In the genomic region with DNA sequence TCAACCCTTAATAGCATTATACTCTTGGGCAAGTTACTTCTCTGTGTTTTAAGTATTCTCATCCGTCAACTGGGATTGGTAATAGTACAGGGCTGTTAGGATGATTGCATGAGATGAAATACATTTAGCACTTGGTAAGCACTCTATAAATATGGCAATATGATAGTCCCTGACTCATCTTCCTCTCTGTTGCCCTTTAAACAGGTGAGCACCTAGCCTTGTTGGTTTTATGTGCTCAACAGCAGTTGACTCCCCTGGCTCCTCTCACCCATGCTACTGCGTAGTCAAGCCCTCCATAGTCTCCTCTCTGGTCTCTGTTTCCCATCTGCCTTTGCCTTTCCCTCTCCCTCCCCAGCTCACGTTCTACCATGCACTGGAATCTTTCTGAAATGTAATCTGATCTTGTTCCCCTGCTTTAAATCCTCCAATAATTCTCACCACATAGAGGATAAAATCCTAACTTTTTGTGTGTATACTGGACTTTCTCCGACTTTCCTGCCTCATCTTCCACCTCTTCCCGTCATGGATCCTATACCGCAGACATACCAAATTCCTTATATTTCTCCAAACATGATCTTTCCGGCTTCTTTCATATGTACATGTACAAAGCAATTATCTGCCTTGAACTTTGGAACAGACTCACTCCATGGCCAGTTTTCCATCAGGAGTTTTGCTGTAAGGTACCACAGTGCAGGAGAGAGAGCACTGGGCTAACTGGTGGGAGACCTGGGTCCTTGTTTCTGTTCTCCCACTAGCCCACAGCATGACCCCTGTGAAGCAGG, we compare ENCODE assay signal across 27 cellular contexts. TPM values are rescaled to one million over a fixed set of nuclear protein-coding genes. Genes with fewer than 3 reads are reported as not detected.
"Had no signal": no experiment of that assay in that cellular context is flagged by ENCODE, and none has a peak within 500 bp of the region (broad histone marks: within the 10 kb centered on the region; RNA-seq: fewer than 3 reads in every experiment).

No MANE protein-coding gene starts in this region.

- H3K9me3 ChIP-seq: colonic mucosa, neutrophil, pancreas, sigmoid colon, transverse colon, vagina had no signal

- H3K27me3 ChIP-seq: colonic mucosa, foreskin keratinocyte, neutrophil, pancreas, sigmoid colon, transverse colon, vagina had no signal

- H3K36me3 Mint-ChIP-seq: natural killer cell had no signal

- H3K4me3 ChIP-seq: colonic mucosa, pancreas, sigmoid colon, transverse colon, vagina had no signal

- H3K4me1 Mint-ChIP-seq: brain had no signal

- H3K27ac Mint-ChIP-seq: natural killer cell had no signal

- DNase-seq: activated CD4-positive, alpha-beta T cell treated with anti-CD3 and anti-CD28 coated beads, Interleukin-2, amount 50 U/mL, for 4 hours; activated gamma-delta T cell; activated T-cell treated with anti-CD3 and anti-CD28 coated beads, Interleukin-2, amount 50 U/mL, for 1 hour; anterior cingulate cortex; central memory CD4-positive, alpha-beta T cell; colonic mucosa; foreskin keratinocyte; glutamatergic neuron; hippocampal formation; left cardiac atrium; mesendoderm; natural killer cell; pancreas; sigmoid colon; stimulated activated CD4-positive, alpha-beta T cell treated with anti-CD3 and anti-CD28 coated beads, Interleukin-12 subunit alpha, Interleukin-12 subunit beta, amount 100 ng/mL, for 4 hours; stimulated activated CD4-positive, alpha-beta T cell treated with anti-CD3 and anti-CD28 coated beads, Interleukin-1b, Interleukin-23, amount 100 ng/mL, for 48 hours; stimulated activated CD8-positive, alpha-beta memory T cell treated with anti-CD3 and anti-CD28 coated beads, Interleukin-4, amount 100 ng/mL, for 48 hours; stimulated activated naive CD4-positive, alpha-beta T cell treated with Interleukin-2 at 50 U/mL for 16 hours; T1000; transverse colon had no signal

- ATAC-seq: foreskin keratinocyte, left cardiac atrium, natural killer cell, pancreas, SK-N-SH treated with all-trans-retinoic acid at 6 μM for 48 hours had no signal

- H3K4me3 Mint-ChIP-seq: brain, natural killer cell had no signal

- H3K27me3 Mint-ChIP-seq: brain had no signal

- H3K36me3 ChIP-seq: colonic mucosa, pancreas had no signal

- H3K27ac ChIP-seq: colonic mucosa, foreskin keratinocyte, neutrophil, pancreas, sigmoid colon, transverse colon, vagina had no signal

- H3K9me3 Mint-ChIP-seq: brain, natural killer cell had no signal

- H3K4me1 ChIP-seq: colonic mucosa, foreskin keratinocyte, pancreas, sigmoid colon, transverse colon, vagina had no signal

RNA-seq across cellular contexts. Expression of a gene that starts 42.3 kb away (rescaled TPM):
- total RNA-seq: colonic mucosa; epithelial cell of proximal tubule; fibroblast of lung; foreskin keratinocyte; natural killer cell; sigmoid colon; T-helper 1 cell treated with Interleukin-12 subunit alpha and Interleukin-12 subunit beta and Interleukin-4 antibody, amounts not matched to agents 30 ng/mL and 1 ng/mL, for 36 hours; transverse colon; vagina had no signal

RNA-seq across cellular contexts. Expression of a gene that starts 53.9 kb away (rescaled TPM):
- total RNA-seq: T-helper 1 cell treated with Interleukin-12 subunit alpha and Interleukin-12 subunit beta and Interleukin-4 antibody, amounts not matched to agents 30 ng/mL and 1 ng/mL, for 36 hours had no signal
